In genomic region chr18:61295153-61295552, GRCh38 we compare ENCODE assay signal across 40 cellular contexts. TPM values are rescaled to one million over a fixed set of nuclear protein-coding genes. Genes with fewer than 3 reads are reported as not detected.
"Had no signal": no experiment of that assay in that cellular context is flagged by ENCODE, and none has a peak within 500 bp of the region (broad histone marks: within the 10 kb centered on the region; RNA-seq: fewer than 3 reads in every experiment).

No MANE protein-coding gene starts in this region.

- H3K4me3 ChIP-seq: MG63 had no signal

- H3K9me3 ChIP-seq: MG63 had no signal

- H3K36me3 ChIP-seq: MG63 had no signal

- DNase-seq: Karpas-422, Kasumi-1, MG63, MM.1S, MV-4-11, NCI-H1048, NCI-H1092, NCI-H1092 treated with DMSO at 0.1 percent for 48 hours, NCI-H1105, NCI-H1105 treated with DMSO at 0.1 percent for 48 hours, NCI-H1417, NCI-H1417 treated with DMSO at 0.1 percent for 48 hours, NCI-H1436, NCI-H1436 treated with DMSO at 0.1 percent for 48 hours, NCI-H146, NCI-H1694, NCI-H1694 treated with DMSO at 0.1 percent for 48 hours, NCI-H187, NCI-H187 treated with DMSO at 0.1 percent for 48 hours, NCI-H1930, NCI-H2029, NCI-H2029 treated with DMSO at 0.1 percent for 48 hours, NCI-H2081, NCI-H2081 treated with DMSO at 0.1 percent for 48 hours, NCI-H2107, NCI-H2171, NCI-H2171 treated with DMSO at 0.1 percent for 48 hours, NCI-H2227 treated with DMSO at 0.1 percent for 48 hours, NCI-H226, NCI-H345, NCI-H446, NCI-H446 treated with DMSO at 0.1 percent for 48 hours, NCI-H510A, NCI-H510A treated with DMSO at 0.1 percent for 48 hours, NCI-H524, NCI-H524 treated with DMSO at 0.1 percent for 48 hours had no signal

- H3K27me3 ChIP-seq: MG63 had no signal

RNA-seq across cellular contexts. Expression of gene CDH20, which starts 38.1 kb away (rescaled TPM):
- total RNA-seq: LHCN-M2, M059J, MCF 10A, NCI-H460 had no signal
